ENCODE assay signal across 11 cellular contexts in the genomic region with DNA sequence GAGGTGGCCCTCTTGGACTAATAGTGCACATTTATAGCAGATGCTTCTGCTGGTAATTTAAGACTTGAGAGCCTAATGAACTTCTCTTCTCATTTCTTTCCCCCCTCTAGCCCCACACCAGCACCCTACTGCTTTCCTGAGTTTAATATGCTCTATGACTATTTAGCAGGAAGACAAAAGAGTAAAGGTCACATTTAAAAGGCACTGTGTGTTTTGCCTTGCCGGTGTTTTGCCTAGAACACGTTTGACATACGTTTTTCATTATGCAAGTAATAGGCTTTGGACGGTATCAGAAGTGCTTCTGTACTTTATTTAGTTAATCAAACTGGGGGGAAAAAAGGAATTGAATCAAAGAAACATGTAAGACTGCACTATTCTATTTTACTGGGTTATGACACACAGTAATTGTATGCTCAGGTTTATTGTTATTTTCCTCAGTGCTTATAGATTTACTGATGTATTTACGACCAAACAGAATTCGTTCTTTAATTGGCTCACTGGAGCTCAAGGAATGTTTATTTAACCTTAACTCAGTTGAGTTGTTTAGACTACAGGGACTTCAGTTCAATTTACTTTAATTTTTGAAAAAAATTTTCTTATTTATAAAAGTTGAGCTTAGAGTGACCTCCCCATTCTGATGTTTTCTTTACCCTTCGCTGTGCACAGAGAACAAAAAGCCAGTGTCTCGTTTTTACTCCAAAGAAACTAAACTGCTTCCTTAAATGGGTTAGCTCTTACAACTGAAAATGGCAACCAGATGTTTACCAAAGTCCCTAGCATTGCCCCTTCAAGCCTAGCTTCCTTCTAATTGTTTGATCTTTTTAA. TPM values are rescaled to one million over a fixed set of nuclear protein-coding genes. Genes with fewer than 3 reads are reported as not detected.
A peak's percentile ranks its signal among the peaks of the same experiment; 100 is the strongest.
DNase-seq lines count a peak whose midpoint lies in the region; ATAC-seq and TF ChIP-seq lines count a peak whose summit lies in the region.
"Had no signal": no experiment of that assay in that cellular context is flagged by ENCODE, and none has a peak within 500 bp of the region (broad histone marks: within the 10 kb centered on the region; RNA-seq: fewer than 3 reads in every experiment).

No MANE protein-coding gene starts in this region.

- H3K9me3 ChIP-seq in heart left ventricle (no peaks in the 10 kb centered on the region), endodermal cell (ENCODE audit: control insufficient read depth, low read length) (peaks cover 7% of the 10 kb centered on the region), SJCRH30 (replicated peaks) (0 out of 2 replicates have a peak, but pooled peaks cover 7% of the 10 kb centered on the region)

- H3K27me3 ChIP-seq in heart left ventricle (no peaks in the 10 kb centered on the region), endodermal cell (ENCODE audit: control insufficient read depth, insufficient read depth, low read length, poor library complexity, severe bottlenecking) (no peaks in the 10 kb centered on the region), SJCRH30 (no peaks in the 10 kb centered on the region)

- H3K27ac Mint-ChIP-seq in endodermal cell (peak overlapping the region; percentile 15), nephron (peak overlapping the region; percentile 48 to 89 (median 80)), glutamatergic neuron (ENCODE audit: unreplicated experiment) (no peak overlapping the region)
- H3K27ac Mint-ChIP-seq: activated CD8-positive, alpha-beta memory T cell treated with anti-CD3 and anti-CD28 coated beads, Interleukin-2, amount 10 ng/mL, durations not matched to agents 7 days and 5 days had no signal

- TF ChIP-seq CTCF in heart left ventricle (IDR thresholded peaks at IDR 0.05) = no peak
- no peak for TF ChIP-seq CTCF in endodermal cell (conservative IDR thresholded peaks at IDR 0.05)
- TF ChIP-seq CTCF in nephron (IDR thresholded peaks at IDR 0.05; ENCODE audit: unreplicated experiment in 3 of 3) = no peak
- no peak for TF ChIP-seq CTCF in glutamatergic neuron (IDR thresholded peaks at IDR 0.05; ENCODE audit: partially characterized antibody, unreplicated experiment)

- peak overlapping the region in 1 of 12 donors; percentile 9 for H3K4me3 ChIP-seq in heart left ventricle
- H3K4me3 ChIP-seq in endodermal cell (ENCODE audit: low read length) = no peak overlapping the region
- H3K4me3 ChIP-seq in SJCRH30 = no peak overlapping the region

- DNase-seq in heart left ventricle (no peak), Right ventricle myocardium inferior (ENCODE audit: missing footprints) (no peak), endodermal cell (no peak), DMS53 (lab: John Stamatoyannopoulos, UW) (no peak), glutamatergic neuron (no peak), posterior cingulate gyrus (no peak), SJCRH30 (no peak)
- DNase-seq: activated CD8-positive, alpha-beta memory T cell treated with anti-CD3 and anti-CD28 coated beads, Interleukin-2, amount 10 ng/mL, durations not matched to agents 7 days and 5 days; NCI-H345 had no signal

- intact Hi-C loops in heart left ventricle (cut with DNase I) (loop anchor here in 1 of 10 donors (5.0 kb wide), 1 partner anchor 53 kb away; no protein-coding TSS in a partner anchor), Right ventricle myocardium inferior (cut with DNase I) (no loop called here), posterior cingulate gyrus (cut with DNase I) (no loop called here)

- no peaks in the 10 kb centered on the region for H3K9me3 Mint-ChIP-seq in endodermal cell
- no peaks in the 10 kb centered on the region for H3K9me3 Mint-ChIP-seq in nephron
- no peaks in the 10 kb centered on the region for H3K9me3 Mint-ChIP-seq in glutamatergic neuron (ENCODE audit: unreplicated experiment)

- H3K36me3 Mint-ChIP-seq in endodermal cell (ENCODE audit: low read depth) (no peaks in the 10 kb centered on the region), nephron (ENCODE audit: low read depth) (peaks cover 20% of the 10 kb centered on the region), glutamatergic neuron (ENCODE audit: unreplicated experiment) (no peaks in the 10 kb centered on the region)

- TF ChIP-seq POLR2A in heart left ventricle (IDR thresholded peaks at IDR 0.05) = no peak

- H3K9ac ChIP-seq in endodermal cell (ENCODE audit: extremely low read depth, low read length, poor library complexity, severe bottlenecking) = no peak overlapping the region
- H3K9ac ChIP-seq: KMS-11 had no signal

- peak overlapping the region; percentile 38 to 83 (median 74) for H3K27ac ChIP-seq in heart left ventricle
- H3K27ac ChIP-seq in endodermal cell (ENCODE audit: low read depth, low read length) = peak overlapping the region; percentile 40
- no peak overlapping the region for H3K27ac ChIP-seq in SJCRH30
- H3K27ac ChIP-seq: KMS-11 had no signal

- 42 to 60% (median 46%) methylated on average over 8 of the region's 8 CpGs for WGBS in heart left ventricle, 4 donors
- WGBS in endodermal cell (ENCODE audit: insufficient coverage in 1 of 2, insufficient read length in 1 of 2), 2 experiments = 90 to 92% methylated on average over 7 to 8 of the region's 8 CpGs

- H3K4me3 Mint-ChIP-seq in endodermal cell = no peak overlapping the region
- peak overlapping the region in 1 of 3 experiments; percentile 28 for H3K4me3 Mint-ChIP-seq in nephron
- H3K4me3 Mint-ChIP-seq in glutamatergic neuron (ENCODE audit: unreplicated experiment) = no peak overlapping the region
- H3K4me3 Mint-ChIP-seq: activated CD8-positive, alpha-beta memory T cell treated with anti-CD3 and anti-CD28 coated beads, Interleukin-2, amount 10 ng/mL, durations not matched to agents 7 days and 5 days had no signal

- peak in 2 of 4 donors; percentile 10 to 32 for ATAC-seq in heart left ventricle
- ATAC-seq in Right ventricle myocardium inferior = no peak
- ATAC-seq: activated CD8-positive, alpha-beta memory T cell treated with anti-CD3 and anti-CD28 coated beads, Interleukin-2, amount 10 ng/mL, durations not matched to agents 7 days and 5 days had no signal

- H3K36me3 ChIP-seq in heart left ventricle (no peaks in the 10 kb centered on the region), endodermal cell (ENCODE audit: control insufficient read depth, insufficient read depth, low read length) (no peaks in the 10 kb centered on the region), SJCRH30 (peaks cover under 1% of the 10 kb centered on the region)

- H3K27me3 Mint-ChIP-seq in endodermal cell (ENCODE audit: insufficient read depth) = no peaks in the 10 kb centered on the region
- peaks cover 4% of the 10 kb centered on the region for H3K27me3 Mint-ChIP-seq in nephron (ENCODE audit: low read depth)
- no peaks in the 10 kb centered on the region for H3K27me3 Mint-ChIP-seq in glutamatergic neuron (ENCODE audit: unreplicated experiment)

- H3K4me1 Mint-ChIP-seq in endodermal cell (peaks cover 30% of the 10 kb centered on the region), nephron (peaks cover 61% of the 10 kb centered on the region), glutamatergic neuron (ENCODE audit: low read depth, unreplicated experiment) (no peaks in the 10 kb centered on the region)

- H3K4me1 ChIP-seq in heart left ventricle = peaks cover 3 to 79% (median 68%) of the 10 kb centered on the region in 12 donors
- no peaks in the 10 kb centered on the region for H3K4me1 ChIP-seq in endodermal cell (ENCODE audit: control insufficient read depth, insufficient read depth, low read length)
- peaks cover 28% of the 10 kb centered on the region for H3K4me1 ChIP-seq in SJCRH30

RNA-seq across cellular contexts. Expression of gene CPED1, which starts 35.4 kb away (rescaled TPM):
- 10 to 100 TPM; 19.6 to 51.2 (median 27.5) TPM for total RNA-seq in heart left ventricle
- polyA plus RNA-seq in heart left ventricle = 1 to 10 TPM; 3.6 to 9.7 TPM
- total RNA-seq in Right ventricle myocardium inferior = 27.5 TPM
- 1 to 10 TPM in 1 of 2 donors, not detected in 1; 1.1 TPM for total RNA-seq in endodermal cell
- polyA plus RNA-seq in endodermal cell (2013, experiment 1 of 2) = 2.9 TPM
- polyA plus RNA-seq in endodermal cell (2013, experiment 2 of 2) = 2.9 TPM
- total RNA-seq in glutamatergic neuron (ENCODE audit: unreplicated experiment) = not detected
- 3.6 and 4.4 TPM in 2 replicates for total RNA-seq in SJCRH30 (2014; rRNA removed; shearing (Covaris generic))
